Comparison of ENCODE assay signal across 9 cellular contexts in genomic region chr17:39200957-39201510, GRCh38. TPM values are rescaled to one million over a fixed set of nuclear protein-coding genes. Genes with fewer than 3 reads are reported as not detected.
A peak's percentile ranks its signal among the peaks of the same experiment; 100 is the strongest.
DNase-seq lines count a peak whose midpoint lies in the region; ATAC-seq lines count a peak whose summit lies in the region.
"Had no signal": no experiment of that assay in that cellular context is flagged by ENCODE, and none has a peak within 500 bp of the region (broad histone marks: within the 10 kb centered on the region; RNA-seq: fewer than 3 reads in every experiment).

No MANE protein-coding gene starts in this region.

- POLR2A ChIA-PET in activated CD4-positive, alpha-beta T cell treated with anti-CD3 and anti-CD28 coated beads, Interleukin-2, amount 10 ng/mL, durations not matched to agents 7 days and 5 days (lab: Charles Lee), result no interaction called here

- H3K9me3 ChIP-seq in thymus (ENCODE audit: control insufficient read depth), result no peaks in the 10 kb centered on the region

- peaks cover 51% of the 10 kb centered on the region for H3K4me1 Mint-ChIP-seq in activated CD4-positive, alpha-beta T cell treated with anti-CD3 and anti-CD28 coated beads, Interleukin-2, amount 10 ng/mL, durations not matched to agents 7 days and 5 days
- peaks cover 45% of the 10 kb centered on the region for H3K4me1 Mint-ChIP-seq in activated naive CD8-positive, alpha-beta T cell (ENCODE audit: low read depth)

- H3K27ac ChIP-seq in layer of hippocampus (ENCODE audit: low read depth, low read length), result peak overlapping the region; percentile 99
- H3K27ac ChIP-seq in thymus (ENCODE audit: low read depth), result peak overlapping the region; percentile 31

- peaks cover 40% of the 10 kb centered on the region for H3K36me3 Mint-ChIP-seq in activated CD4-positive, alpha-beta T cell treated with anti-CD3 and anti-CD28 coated beads, Interleukin-2, amount 10 ng/mL, durations not matched to agents 7 days and 5 days (ENCODE audit: low read depth)
- peaks cover 20% of the 10 kb centered on the region for H3K36me3 Mint-ChIP-seq in activated naive CD8-positive, alpha-beta T cell

- H3K4me3 ChIP-seq in thymus (ENCODE audit: low read length), result peak overlapping the region; percentile 98

- ATAC-seq in HG03565 (IDR thresholded peaks at IDR 0.05; ENCODE audit: unreplicated experiment), result no peak
- ATAC-seq in GM18873 (IDR thresholded peaks at IDR 0.05; ENCODE audit: low FRiP score, unreplicated experiment), result no peak

- no peaks in the 10 kb centered on the region for H3K9me3 Mint-ChIP-seq in activated CD4-positive, alpha-beta T cell treated with anti-CD3 and anti-CD28 coated beads, Interleukin-2, amount 10 ng/mL, durations not matched to agents 7 days and 5 days
- no peaks in the 10 kb centered on the region for H3K9me3 Mint-ChIP-seq in activated naive CD8-positive, alpha-beta T cell (ENCODE audit: low read depth)

- H3K27me3 Mint-ChIP-seq in activated CD4-positive, alpha-beta T cell treated with anti-CD3 and anti-CD28 coated beads, Interleukin-2, amount 10 ng/mL, durations not matched to agents 7 days and 5 days, result no peaks in the 10 kb centered on the region
- H3K27me3 Mint-ChIP-seq in activated naive CD8-positive, alpha-beta T cell, result no peaks in the 10 kb centered on the region

- H3K36me3 ChIP-seq in thymus (ENCODE audit: control insufficient read depth, insufficient read depth), result peaks cover 39% of the 10 kb centered on the region

- peak overlapping the region; percentile 99 for H3K27ac Mint-ChIP-seq in activated CD4-positive, alpha-beta T cell treated with anti-CD3 and anti-CD28 coated beads, Interleukin-2, amount 10 ng/mL, durations not matched to agents 7 days and 5 days
- peak overlapping the region; percentile 100 for H3K27ac Mint-ChIP-seq in activated naive CD8-positive, alpha-beta T cell

- H3K27me3 ChIP-seq in layer of hippocampus (ENCODE audit: control insufficient read depth, insufficient read depth, low read length) (no peaks in the 10 kb centered on the region), thymus (ENCODE audit: control insufficient read depth, insufficient read depth) (no peaks in the 10 kb centered on the region)

- CTCF ChIA-PET in activated CD4-positive, alpha-beta T cell treated with anti-CD3 and anti-CD28 coated beads, Interleukin-2, amount 10 ng/mL, durations not matched to agents 7 days and 5 days (lab: Charles Lee), result interaction anchor here (1.7 kb wide), 1 partner anchor 35 kb away, joined by 10 read pairs; no protein-coding TSS in a partner anchor

- DNase-seq in activated CD4-positive, alpha-beta T cell treated with anti-CD3 and anti-CD28 coated beads, Interleukin-2, amount 10 ng/mL, durations not matched to agents 7 days and 5 days, result no peak
- DNase-seq in activated CD4-positive, alpha-beta T cell treated with anti-CD3 and anti-CD28 coated beads, Interleukin-2, amount 50 U/mL, for 1 hour, result no peak
- DNase-seq in NCI-H748 (lab: John Stamatoyannopoulos, UW; ENCODE audit: unreplicated experiment), result no peak
- DNase-seq: NCI-H2107 had no signal

- peak overlapping the region; percentile 79 for H3K4me3 Mint-ChIP-seq in activated CD4-positive, alpha-beta T cell treated with anti-CD3 and anti-CD28 coated beads, Interleukin-2, amount 10 ng/mL, durations not matched to agents 7 days and 5 days
- peak overlapping the region; percentile 99 for H3K4me3 Mint-ChIP-seq in activated naive CD8-positive, alpha-beta T cell

- H3K4me1 ChIP-seq in thymus (ENCODE audit: control insufficient read depth, insufficient read depth, low read length), result peaks cover 24% of the 10 kb centered on the region

- WGBS in thymus, result 48% methylated on average over 11 of the region's 11 CpGs

RNA-seq across cellular contexts. Expression of gene RPL19, which starts 1.0 kb away (rescaled TPM):
- total RNA-seq in activated CD4-positive, alpha-beta T cell treated with anti-CD3 and anti-CD28 coated beads, Interleukin-2, amount 10 ng/mL, durations not matched to agents 7 days and 5 days, result 1,000 to 10,000 TPM; 1,832 to 1,924 TPM
- polyA plus RNA-seq in thymus, result 3,788 TPM

RNA-seq across cellular contexts. Expression of gene CACNB1, which starts 3.6 kb away (rescaled TPM):
- 10 to 100 TPM; 14.8 to 18.3 TPM for total RNA-seq in activated CD4-positive, alpha-beta T cell treated with anti-CD3 and anti-CD28 coated beads, Interleukin-2, amount 10 ng/mL, durations not matched to agents 7 days and 5 days
- 11.7 TPM for polyA plus RNA-seq in thymus

RNA-seq across cellular contexts. Expression of gene STAC2, which starts 24.7 kb away (rescaled TPM):
- total RNA-seq in activated CD4-positive, alpha-beta T cell treated with anti-CD3 and anti-CD28 coated beads, Interleukin-2, amount 10 ng/mL, durations not matched to agents 7 days and 5 days, result not detected
- 1.6 TPM for polyA plus RNA-seq in thymus

RNA-seq across cellular contexts. Expression of gene ARL5C, which starts 35.1 kb away (rescaled TPM):
- under 1 TPM in 1 of 2 experiments, not detected in 1; 0.15 TPM for total RNA-seq in activated CD4-positive, alpha-beta T cell treated with anti-CD3 and anti-CD28 coated beads, Interleukin-2, amount 10 ng/mL, durations not matched to agents 7 days and 5 days
- 6.3 TPM for polyA plus RNA-seq in thymus

RNA-seq across cellular contexts. Expression of gene PLXDC1, which starts 49.6 kb away (rescaled TPM):
- 1 to 10 TPM; 6.0 to 6.3 TPM for total RNA-seq in activated CD4-positive, alpha-beta T cell treated with anti-CD3 and anti-CD28 coated beads, Interleukin-2, amount 10 ng/mL, durations not matched to agents 7 days and 5 days
- 66.4 TPM for polyA plus RNA-seq in thymus
